In genomic region chrY:7377091-7377490, GRCh38 we compare ENCODE assay signal across 19 cellular contexts.
DNase-seq lines count a peak whose midpoint lies in the region; ATAC-seq and TF ChIP-seq lines count a peak whose summit lies in the region.
"Had no signal": no experiment of that assay in that cellular context is flagged by ENCODE, and none has a peak within 500 bp of the region (broad histone marks: within the 10 kb centered on the region; RNA-seq: fewer than 3 reads in every experiment).

No MANE protein-coding gene starts in this region.

- peak overlapping the region; percentile 25 for H3K27ac Mint-ChIP-seq in activated CD4-positive, alpha-beta T cell treated with anti-CD3 and anti-CD28 coated beads, Interleukin-2, amount 10 ng/mL, durations not matched to agents 7 days and 5 days

- no peaks in the 10 kb centered on the region for H3K36me3 ChIP-seq in mucosa of descending colon (ENCODE audit: low read depth)

- CTCF ChIA-PET in activated CD4-positive, alpha-beta T cell treated with anti-CD3 and anti-CD28 coated beads, Interleukin-2, amount 10 ng/mL, durations not matched to agents 7 days and 5 days (lab: Charles Lee): no interaction called here

- ATAC-seq in mucosa of descending colon: no peak

- H3K9me3 Mint-ChIP-seq in activated CD4-positive, alpha-beta T cell treated with anti-CD3 and anti-CD28 coated beads, Interleukin-2, amount 10 ng/mL, durations not matched to agents 7 days and 5 days: no peaks in the 10 kb centered on the region

- H3K4me1 ChIP-seq in mucosa of descending colon (ENCODE audit: low read depth): no peaks in the 10 kb centered on the region

- no peak for DNase-seq in activated CD4-positive, alpha-beta T cell treated with anti-CD3 and anti-CD28 coated beads, Interleukin-2, amount 10 ng/mL, durations not matched to agents 7 days and 5 days
- DNase-seq in activated CD4-positive, alpha-beta T cell treated with anti-CD3 and anti-CD28 coated beads, Interleukin-2, amount 50 U/mL, for 1 hour: no peak
- DNase-seq in AG20443 (ENCODE audit: low spot score) (peak; percentile 7), HT1080 (ENCODE audit: low read depth) (peak; percentile 13), epithelial cell of prostate (ENCODE audit: low read depth, low spot score) (peak; percentile 8), mucosa of descending colon (no peak), NCI-H345 (lab: John Stamatoyannopoulos, UW) (no peak), NCI-H187 treated with DMSO at 0.1 percent for 48 hours (lab: John Stamatoyannopoulos, UW) (no peak)
- DNase-seq: 8988T, C1 segment of cervical spinal cord, DMS 273 treated with DMSO at 0.1 percent for 48 hours, IMR-90, Karpas-422, MM.1S, NCI-H1105, NCI-H1694, NCI-H2107, NCI-H526 treated with DMSO at 0.1 percent for 48 hours, SHP77 treated with DMSO at 0.1 percent for 48 hours had no signal

- H3K4me3 ChIP-seq in mucosa of descending colon: no peak overlapping the region

- H3K27ac ChIP-seq in epithelial cell of prostate: peak overlapping the region; percentile 12

- H3K27me3 Mint-ChIP-seq in activated CD4-positive, alpha-beta T cell treated with anti-CD3 and anti-CD28 coated beads, Interleukin-2, amount 10 ng/mL, durations not matched to agents 7 days and 5 days: no peaks in the 10 kb centered on the region

- H3K4me1 Mint-ChIP-seq in activated CD4-positive, alpha-beta T cell treated with anti-CD3 and anti-CD28 coated beads, Interleukin-2, amount 10 ng/mL, durations not matched to agents 7 days and 5 days: peaks cover 4% of the 10 kb centered on the region

- H3K9me3 ChIP-seq in mucosa of descending colon: no peaks in the 10 kb centered on the region

- H3K4me3 Mint-ChIP-seq in activated CD4-positive, alpha-beta T cell treated with anti-CD3 and anti-CD28 coated beads, Interleukin-2, amount 10 ng/mL, durations not matched to agents 7 days and 5 days: no peak overlapping the region

- intact Hi-C loops in mucosa of descending colon (cut with DNase I, micrococcal nuclease): no loop called here

- no peak for TF ChIP-seq CTCF in mucosa of descending colon (IDR thresholded peaks at IDR 0.05)

- POLR2A ChIA-PET in activated CD4-positive, alpha-beta T cell treated with anti-CD3 and anti-CD28 coated beads, Interleukin-2, amount 10 ng/mL, durations not matched to agents 7 days and 5 days (lab: Charles Lee): no interaction called here

- peaks cover 55% of the 10 kb centered on the region for H3K36me3 Mint-ChIP-seq in activated CD4-positive, alpha-beta T cell treated with anti-CD3 and anti-CD28 coated beads, Interleukin-2, amount 10 ng/mL, durations not matched to agents 7 days and 5 days (ENCODE audit: low read depth)

Comparison
In these comparisons a context has a peak if more than half of its experiments do, and no peak if none do; other contexts are left out.
1. DNase-seq: peak in AG20443 (single experiment), HT1080 (single experiment) and epithelial cell of prostate (single experiment); none in activated CD4-positive, alpha-beta T cell treated with anti-CD3 and anti-CD28 coated beads, Interleukin-2, amount 10 ng/mL, durations not matched to agents 7 days and 5 days (single experiment), activated CD4-positive, alpha-beta T cell treated with anti-CD3 and anti-CD28 coated beads, Interleukin-2, amount 50 U/mL, for 1 hour (single experiment), mucosa of descending colon (0 of 3), NCI-H345 (single experiment) and NCI-H187 treated with DMSO at 0.1 percent for 48 hours (single experiment).